1 cellular context compared by ENCODE assay signal in the genomic region with DNA sequence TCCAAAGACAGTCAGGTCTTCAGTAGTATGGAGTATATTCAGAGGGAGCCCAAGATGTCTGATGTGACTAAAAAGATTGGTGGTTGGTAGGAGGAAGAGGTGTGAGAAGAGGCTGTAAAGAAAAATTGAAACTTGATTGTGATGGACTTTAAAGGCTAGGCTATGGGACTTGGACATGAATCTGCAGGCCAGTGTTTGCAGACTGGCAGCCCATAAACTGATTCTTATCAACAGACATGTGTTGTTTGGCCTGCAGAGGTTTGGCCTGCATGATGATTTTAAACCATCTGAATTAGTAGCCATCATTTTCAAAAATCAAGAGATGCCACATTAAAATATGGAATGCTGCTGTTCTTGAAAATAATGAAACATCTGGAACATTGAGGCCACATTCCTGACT.
TF ChIP-seq lines count a peak whose summit lies in the region.

No MANE protein-coding gene starts in this region.

TF ChIP-seq in HepG2, 621 proteins besides CTCF, POLR2A, EP300 and RAD21:
- TF ChIP-seq ZNF414 (CRISPR knock-in tag; IDR thresholded peaks at IDR 0.05) (no peak), NR2F1 (CRISPR knock-in tag; IDR thresholded peaks at IDR 0.05) (no peak), ZNF260 (CRISPR knock-in tag; IDR thresholded peaks at IDR 0.05; ENCODE audit: borderline replicate concordance, low read depth) (no peak), TEF (CRISPR knock-in tag; IDR thresholded peaks at IDR 0.05) (no peak), CC2D1A (CRISPR knock-in tag; IDR thresholded peaks at IDR 0.05) (no peak), ZNF569 (CRISPR knock-in tag; IDR thresholded peaks at IDR 0.05; ENCODE audit: borderline replicate concordance) (no peak), PLSCR1 (CRISPR knock-in tag; IDR thresholded peaks at IDR 0.05; ENCODE audit: borderline replicate concordance) (no peak), GMEB2 (CRISPR knock-in tag; IDR thresholded peaks at IDR 0.05; ENCODE audit: low read depth) (no peak), SCMH1 (CRISPR knock-in tag; IDR thresholded peaks at IDR 0.05; ENCODE audit: borderline replicate concordance) (no peak)
- TF ChIP-seq, protein P1, sequence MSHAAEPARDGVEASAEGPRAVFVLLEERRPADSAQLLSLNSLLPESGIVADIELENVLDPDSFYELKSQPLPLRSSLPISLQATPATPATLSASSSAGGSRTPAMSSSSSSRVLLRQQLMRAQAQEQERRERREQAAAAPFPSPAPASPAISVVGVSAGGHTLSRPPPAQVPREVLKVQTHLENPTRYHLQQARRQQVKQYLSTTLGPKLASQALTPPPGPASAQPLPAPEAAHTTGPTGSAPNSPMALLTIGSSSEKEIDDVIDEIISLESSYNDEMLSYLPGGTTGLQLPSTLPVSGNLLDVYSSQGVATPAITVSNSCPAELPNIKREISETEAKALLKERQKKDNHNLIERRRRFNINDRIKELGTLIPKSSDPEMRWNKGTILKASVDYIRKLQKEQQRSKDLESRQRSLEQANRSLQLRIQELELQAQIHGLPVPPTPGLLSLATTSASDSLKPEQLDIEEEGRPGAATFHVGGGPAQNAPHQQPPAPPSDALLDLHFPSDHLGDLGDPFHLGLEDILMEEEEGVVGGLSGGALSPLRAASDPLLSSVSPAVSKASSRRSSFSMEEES (CRISPR knock-in tag; IDR thresholded peaks at IDR 0.05), result no peak
